In genomic region chr5:116534988-116535387, GRCh38 we compare ENCODE assay signal across 20 cellular contexts. TPM values are rescaled to one million over a fixed set of nuclear protein-coding genes. Genes with fewer than 3 reads are reported as not detected.
DNase-seq lines count a peak whose midpoint lies in the region; ATAC-seq lines count a peak whose summit lies in the region.
"Had no signal": no experiment of that assay in that cellular context is flagged by ENCODE, and none has a peak within 500 bp of the region (broad histone marks: within the 10 kb centered on the region; RNA-seq: fewer than 3 reads in every experiment).

No MANE protein-coding gene starts in this region.

- H3K9ac ChIP-seq in endocrine pancreas (ENCODE audit: control insufficient read depth, insufficient read depth, low read length) = peak overlapping the region; percentile 13
- H3K9ac ChIP-seq: BLaER1 treated with 17β-estradiol and CSF1 and Interleukin-3, amounts not matched to agents 10 nM and 100 nM had no signal

- DNase-seq in Right ventricle myocardium inferior (ENCODE audit: missing footprints) = no peak
- DNase-seq in cardiac septum (ENCODE audit: low spot score) = no peak
- DNase-seq in RPMI8226 = peak; percentile 34
- DNase-seq in substantia nigra (lab: John Stamatoyannopoulos, UW) = no peak
- DNase-seq in activated effector memory CD4-positive, alpha-beta T cell treated with Interleukin-2 at 50 U/mL for 16 hours = no peak
- DNase-seq: 8988T; CD8-positive, alpha-beta T cell; H9; Karpas-422; NCI-H1694; NCI-H2081; NCI-H2171 treated with DMSO at 0.1 percent for 48 hours; NCI-H446; NCI-H526; SHP77 treated with DMSO at 0.1 percent for 48 hours had no signal

- no peaks in the 10 kb centered on the region for H3K36me3 ChIP-seq in endocrine pancreas (ENCODE audit: control insufficient read depth, insufficient read depth, low read length)
- H3K36me3 ChIP-seq: BLaER1 treated with 17β-estradiol and CSF1 and Interleukin-3, amounts not matched to agents 10 nM and 100 nM had no signal

- no peaks in the 10 kb centered on the region for H3K27me3 ChIP-seq in endocrine pancreas (ENCODE audit: control insufficient read depth, insufficient read depth, low read length)
- H3K27me3 ChIP-seq: BLaER1 treated with 17β-estradiol and CSF1 and Interleukin-3, amounts not matched to agents 10 nM and 100 nM had no signal

- H3K4me1 ChIP-seq in endocrine pancreas (ENCODE audit: control insufficient read depth, insufficient read depth, low read length) = peaks cover 6% of the 10 kb centered on the region

- intact Hi-C loops in Right ventricle myocardium inferior (cut with DNase I) (no loop called here), cardiac septum (cut with DNase I) (no loop called here)

- ATAC-seq in Right ventricle myocardium inferior = peak; percentile 35
- ATAC-seq in HG03439 (IDR thresholded peaks at IDR 0.05; ENCODE audit: unreplicated experiment) = no peak
- ATAC-seq: CD8-positive, alpha-beta T cell had no signal

- no peaks in the 10 kb centered on the region for H3K9me3 ChIP-seq in endocrine pancreas (ENCODE audit: control insufficient read depth, low read length)
- H3K9me3 ChIP-seq: BLaER1 treated with 17β-estradiol and CSF1 and Interleukin-3, amounts not matched to agents 10 nM and 100 nM had no signal

- no peak overlapping the region for H3K4me3 ChIP-seq in endocrine pancreas (ENCODE audit: control insufficient read depth, insufficient read depth, low read length)
- H3K4me3 ChIP-seq: BLaER1 treated with 17β-estradiol and CSF1 and Interleukin-3, amounts not matched to agents 10 nM and 100 nM; SK-N-MC had no signal

- H3K27ac ChIP-seq in substantia nigra (ENCODE audit: low read depth, low read length, poor library complexity, severe bottlenecking) = peak overlapping the region; percentile 89
- H3K27ac ChIP-seq: BLaER1 treated with 17β-estradiol and CSF1 and Interleukin-3, amounts not matched to agents 10 nM and 100 nM; SK-N-MC had no signal

RNA-seq across cellular contexts. Expression of gene SEMA6A, which starts 39.6 kb away (rescaled TPM):
- total RNA-seq in Right ventricle myocardium inferior (7.8 TPM), cardiac septum (4.5 TPM)
- total RNA-seq: CD8-positive, alpha-beta T cell; M059J had no signal
